In the genomic region with DNA sequence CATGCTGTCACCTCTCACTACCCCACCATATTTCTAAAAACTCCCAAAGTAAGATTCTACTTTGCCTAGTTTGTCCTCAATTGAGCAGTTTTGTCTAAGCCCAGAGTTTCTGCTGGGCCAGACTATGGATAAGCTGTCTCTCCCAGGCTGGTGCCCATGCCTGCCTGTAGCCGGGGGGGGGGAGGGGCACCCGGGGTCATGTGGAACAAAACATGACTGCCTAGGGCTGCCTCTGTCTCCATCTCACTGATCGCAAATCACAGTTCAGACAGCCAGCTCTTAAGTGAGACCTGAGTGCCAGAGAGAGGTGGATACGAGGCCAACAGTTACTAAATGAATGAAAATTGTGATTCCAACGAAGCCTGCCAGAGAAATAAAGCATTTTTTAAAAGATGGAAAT, we compare ENCODE assay signal across 1 cellular context.
TF ChIP-seq lines count a peak whose summit lies in the region.

No MANE protein-coding gene starts in this region.

TF ChIP-seq in GM23338, 12 proteins besides CTCF, POLR2A, EP300 and RAD21 (continued from another document):
- TF ChIP-seq, protein P1, sequence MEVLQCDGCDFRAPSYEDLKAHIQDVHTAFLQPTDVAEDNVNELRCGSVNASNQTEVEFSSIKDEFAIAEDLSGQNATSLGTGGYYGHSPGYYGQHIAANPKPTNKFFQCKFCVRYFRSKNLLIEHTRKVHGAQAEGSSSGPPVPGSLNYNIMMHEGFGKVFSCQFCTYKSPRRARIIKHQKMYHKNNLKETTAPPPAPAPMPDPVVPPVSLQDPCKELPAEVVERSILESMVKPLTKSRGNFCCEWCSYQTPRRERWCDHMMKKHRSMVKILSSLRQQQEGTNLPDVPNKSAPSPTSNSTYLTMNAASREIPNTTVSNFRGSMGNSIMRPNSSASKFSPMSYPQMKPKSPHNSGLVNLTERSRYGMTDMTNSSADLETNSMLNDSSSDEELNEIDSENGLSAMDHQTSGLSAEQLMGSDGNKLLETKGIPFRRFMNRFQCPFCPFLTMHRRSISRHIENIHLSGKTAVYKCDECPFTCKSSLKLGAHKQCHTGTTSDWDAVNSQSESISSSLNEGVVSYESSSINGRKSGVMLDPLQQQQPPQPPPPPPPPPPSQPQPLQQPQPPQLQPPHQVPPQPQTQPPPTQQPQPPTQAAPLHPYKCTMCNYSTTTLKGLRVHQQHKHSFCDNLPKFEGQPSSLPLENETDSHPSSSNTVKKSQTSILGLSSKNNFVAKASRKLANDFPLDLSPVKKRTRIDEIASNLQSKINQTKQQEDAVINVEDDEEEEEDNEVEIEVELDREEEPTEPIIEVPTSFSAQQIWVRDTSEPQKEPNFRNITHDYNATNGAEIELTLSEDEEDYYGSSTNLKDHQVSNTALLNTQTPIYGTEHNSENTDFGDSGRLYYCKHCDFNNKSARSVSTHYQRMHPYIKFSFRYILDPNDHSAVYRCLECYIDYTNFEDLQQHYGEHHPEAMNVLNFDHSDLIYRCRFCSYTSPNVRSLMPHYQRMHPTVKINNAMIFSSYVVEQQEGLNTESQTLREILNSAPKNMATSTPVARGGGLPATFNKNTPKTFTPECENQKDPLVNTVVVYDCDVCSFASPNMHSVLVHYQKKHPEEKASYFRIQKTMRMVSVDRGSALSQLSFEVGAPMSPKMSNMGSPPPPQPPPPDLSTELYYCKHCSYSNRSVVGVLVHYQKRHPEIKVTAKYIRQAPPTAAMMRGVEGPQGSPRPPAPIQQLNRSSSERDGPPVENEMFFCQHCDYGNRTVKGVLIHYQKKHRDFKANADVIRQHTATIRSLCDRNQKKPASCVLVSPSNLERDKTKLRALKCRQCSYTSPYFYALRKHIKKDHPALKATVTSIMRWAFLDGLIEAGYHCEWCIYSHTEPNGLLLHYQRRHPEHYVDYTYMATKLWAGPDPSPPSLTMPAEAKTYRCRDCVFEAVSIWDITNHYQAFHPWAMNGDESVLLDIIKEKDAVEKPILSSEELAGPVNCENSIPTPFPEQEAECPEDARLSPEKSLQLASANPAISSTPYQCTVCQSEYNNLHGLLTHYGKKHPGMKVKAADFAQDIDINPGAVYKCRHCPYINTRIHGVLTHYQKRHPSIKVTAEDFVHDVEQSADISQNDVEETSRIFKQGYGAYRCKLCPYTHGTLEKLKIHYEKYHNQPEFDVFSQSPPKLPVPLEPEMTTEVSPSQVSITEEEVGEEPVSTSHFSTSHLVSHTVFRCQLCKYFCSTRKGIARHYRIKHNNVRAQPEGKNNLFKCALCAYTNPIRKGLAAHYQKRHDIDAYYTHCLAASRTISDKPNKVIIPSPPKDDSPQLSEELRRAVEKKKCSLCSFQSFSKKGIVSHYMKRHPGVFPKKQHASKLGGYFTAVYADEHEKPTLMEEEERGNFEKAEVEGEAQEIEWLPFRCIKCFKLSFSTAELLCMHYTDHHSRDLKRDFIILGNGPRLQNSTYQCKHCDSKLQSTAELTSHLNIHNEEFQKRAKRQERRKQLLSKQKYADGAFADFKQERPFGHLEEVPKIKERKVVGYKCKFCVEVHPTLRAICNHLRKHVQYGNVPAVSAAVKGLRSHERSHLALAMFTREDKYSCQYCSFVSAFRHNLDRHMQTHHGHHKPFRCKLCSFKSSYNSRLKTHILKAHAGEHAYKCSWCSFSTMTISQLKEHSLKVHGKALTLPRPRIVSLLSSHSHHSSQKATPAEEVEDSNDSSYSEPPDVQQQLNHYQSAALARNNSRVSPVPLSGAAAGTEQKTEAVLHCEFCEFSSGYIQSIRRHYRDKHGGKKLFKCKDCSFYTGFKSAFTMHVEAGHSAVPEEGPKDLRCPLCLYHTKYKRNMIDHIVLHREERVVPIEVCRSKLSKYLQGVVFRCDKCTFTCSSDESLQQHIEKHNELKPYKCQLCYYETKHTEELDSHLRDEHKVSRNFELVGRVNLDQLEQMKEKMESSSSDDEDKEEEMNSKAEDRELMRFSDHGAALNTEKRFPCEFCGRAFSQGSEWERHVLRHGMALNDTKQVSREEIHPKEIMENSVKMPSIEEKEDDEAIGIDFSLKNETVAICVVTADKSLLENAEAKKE (CRISPR knock-in tag; IDR thresholded peaks at IDR 0.05): no peak
- TF ChIP-seq, protein P2, sequence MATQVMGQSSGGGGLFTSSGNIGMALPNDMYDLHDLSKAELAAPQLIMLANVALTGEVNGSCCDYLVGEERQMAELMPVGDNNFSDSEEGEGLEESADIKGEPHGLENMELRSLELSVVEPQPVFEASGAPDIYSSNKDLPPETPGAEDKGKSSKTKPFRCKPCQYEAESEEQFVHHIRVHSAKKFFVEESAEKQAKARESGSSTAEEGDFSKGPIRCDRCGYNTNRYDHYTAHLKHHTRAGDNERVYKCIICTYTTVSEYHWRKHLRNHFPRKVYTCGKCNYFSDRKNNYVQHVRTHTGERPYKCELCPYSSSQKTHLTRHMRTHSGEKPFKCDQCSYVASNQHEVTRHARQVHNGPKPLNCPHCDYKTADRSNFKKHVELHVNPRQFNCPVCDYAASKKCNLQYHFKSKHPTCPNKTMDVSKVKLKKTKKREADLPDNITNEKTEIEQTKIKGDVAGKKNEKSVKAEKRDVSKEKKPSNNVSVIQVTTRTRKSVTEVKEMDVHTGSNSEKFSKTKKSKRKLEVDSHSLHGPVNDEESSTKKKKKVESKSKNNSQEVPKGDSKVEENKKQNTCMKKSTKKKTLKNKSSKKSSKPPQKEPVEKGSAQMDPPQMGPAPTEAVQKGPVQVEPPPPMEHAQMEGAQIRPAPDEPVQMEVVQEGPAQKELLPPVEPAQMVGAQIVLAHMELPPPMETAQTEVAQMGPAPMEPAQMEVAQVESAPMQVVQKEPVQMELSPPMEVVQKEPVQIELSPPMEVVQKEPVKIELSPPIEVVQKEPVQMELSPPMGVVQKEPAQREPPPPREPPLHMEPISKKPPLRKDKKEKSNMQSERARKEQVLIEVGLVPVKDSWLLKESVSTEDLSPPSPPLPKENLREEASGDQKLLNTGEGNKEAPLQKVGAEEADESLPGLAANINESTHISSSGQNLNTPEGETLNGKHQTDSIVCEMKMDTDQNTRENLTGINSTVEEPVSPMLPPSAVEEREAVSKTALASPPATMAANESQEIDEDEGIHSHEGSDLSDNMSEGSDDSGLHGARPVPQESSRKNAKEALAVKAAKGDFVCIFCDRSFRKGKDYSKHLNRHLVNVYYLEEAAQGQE (IDR thresholded peaks at IDR 0.05; ENCODE audit: unreplicated experiment): no peak
- TF ChIP-seq EZH2 (IDR thresholded peaks at IDR 0.05; ENCODE audit: low read depth, unreplicated experiment) (no peak), JUNB (IDR thresholded peaks at IDR 0.05; ENCODE audit: unreplicated experiment) (no peak), NANOG (IDR thresholded peaks at IDR 0.05; ENCODE audit: borderline replicate concordance) (no peak), POLR2AphosphoS5 (IDR thresholded peaks at IDR 0.05; ENCODE audit: low read depth) (no peak), CREB1 (CRISPR knock-in tag; IDR thresholded peaks at IDR 0.05; ENCODE audit: low read depth) (no peak)
